In genomic region chr3:14894085-14894484, GRCh38 we compare ENCODE assay signal across 32 cellular contexts.
"Had no signal": no experiment of that assay in that cellular context is flagged by ENCODE, and none has a peak within 500 bp of the region (broad histone marks: within the 10 kb centered on the region; RNA-seq: fewer than 3 reads in every experiment).

No MANE protein-coding gene starts in this region.

- H3K4me1 ChIP-seq: adrenal gland, ascending aorta, body of pancreas, breast epithelium had no signal

- ATAC-seq: activated naive CD4-positive, alpha-beta T cell treated with anti-CD3 and anti-CD28 coated beads, Interleukin-2, amount 50 U/mL, for 72 hours; activated naive CD8-positive, alpha-beta T cell treated with anti-CD3 and anti-CD28 coated beads, Interleukin-2, amount 50 U/mL, for 24 hours; activated T-cell treated with anti-CD3 and anti-CD28 coated beads, Interleukin-2, amount 50 U/mL, for 4 hours; activated T-cell treated with anti-CD3 and anti-CD28 coated beads, Interleukin-2, amount 50 U/mL, for 72 hours; activated T-helper 17 cell treated with anti-CD3 and anti-CD28 coated beads, Interleukin-2, amount 50 U/mL, for 72 hours; body of pancreas had no signal

- H3K4me3 ChIP-seq: adrenal gland, ascending aorta, body of pancreas, breast epithelium, cardiac muscle cell had no signal

- H3K36me3 ChIP-seq: adrenal gland, brain microvascular endothelial cell, breast epithelium, cardiac muscle cell had no signal

- H3K27me3 ChIP-seq: adrenal gland, ascending aorta, body of pancreas, brain microvascular endothelial cell, breast epithelium, cardiac muscle cell had no signal

- DNase-seq: activated effector memory CD4-positive, alpha-beta T cell treated with anti-CD3 and anti-CD28 coated beads, Interleukin-2, amount 50 U/mL, for 16 hours; activated effector memory CD4-positive, alpha-beta T cell treated with Interleukin-2 at 50 U/mL for 16 hours; activated gamma-delta T cell; activated gamma-delta T cell treated with Interleukin-2 at 50 U/mL for 16 hours; activated naive CD4-positive, alpha-beta T cell; activated naive CD4-positive, alpha-beta T cell treated with anti-CD3 and anti-CD28 coated beads for 36 hours; activated naive CD4-positive, alpha-beta T cell treated with anti-CD3 and anti-CD28 coated beads, Interleukin-2, amount 10 ng/mL, durations not matched to agents 7 days and 5 days; activated naive CD4-positive, alpha-beta T cell treated with anti-CD3 and anti-CD28 coated beads, Interleukin-2, amount 50 U/mL, for 16 hours; activated naive CD4-positive, alpha-beta T cell treated with Interleukin-2 at 50 U/mL for 16 hours; activated naive CD8-positive, alpha-beta T cell treated with anti-CD3 and anti-CD28 coated beads for 36 hours; activated naive CD8-positive, alpha-beta T cell treated with anti-CD3 and anti-CD28 coated beads, Interleukin-2, amount 10 ng/mL, durations not matched to agents 7 days and 5 days; activated naive CD8-positive, alpha-beta T cell treated with anti-CD3 and anti-CD28 coated beads, Interleukin-2, amount 50 U/mL, for 24 hours; activated T-cell treated with anti-CD3 and anti-CD28 coated beads, Interleukin-2, amount 50 U/mL, for 4 hours; activated T-cell treated with anti-CD3 and anti-CD28 coated beads, Interleukin-2, amount 50 U/mL, for 48 hours; activated T-cell treated with anti-CD3 and anti-CD28 coated beads, Interleukin-2, amount 50 U/mL, for 72 hours; adrenal gland; amniotic stem cell; amygdala; anterior cingulate cortex; aorta; body of pancreas; brain microvascular endothelial cell; caudate nucleus; central memory CD4-positive, alpha-beta T cell; cerebellar nuclear complex had no signal

- H3K27ac ChIP-seq: adrenal gland, ascending aorta, body of pancreas, brain microvascular endothelial cell, breast epithelium, cardiac muscle cell had no signal

- FAIRE-seq: astrocyte, bronchial epithelial cell had no signal

- H3K9me3 ChIP-seq: adrenal gland, ascending aorta, body of pancreas, breast epithelium had no signal
